ENCODE assay signal across 1 cellular context in genomic region chr1:32334274-32334861, GRCh38.
A peak's percentile ranks its signal among the peaks of the same experiment; 100 is the strongest.
TF ChIP-seq lines count a peak whose summit lies in the region.

No MANE protein-coding gene starts in this region.

TF ChIP-seq in H1, 55 proteins besides CTCF, POLR2A, EP300 and RAD21:
- TF ChIP-seq HDAC2 (IDR thresholded peaks at IDR 0.05; ENCODE audit: borderline replicate concordance in 1 of 2, low read depth in 2 of 2, low read length in 2 of 2) = no peak
- TF ChIP-seq POLR2AphosphoS5 (IDR thresholded peaks at IDR 0.05; ENCODE audit: low read depth, low read length) = peak; percentile 94
- no peak for TF ChIP-seq GTF2F1 (IDR thresholded peaks at IDR 0.05; ENCODE audit: borderline replicate concordance, low read depth, low read length)
- TF ChIP-seq SAP30 (IDR thresholded peaks at IDR 0.05; ENCODE audit: insufficient read depth, insufficient replicate concordance, low read length) = no peak
- no peak for TF ChIP-seq CHD1 (IDR thresholded peaks at IDR 0.05; ENCODE audit: low read depth, low read length)
